Comparison of ENCODE assay signal across 8 cellular contexts in genomic region chr4:124262211-124263179, GRCh38.
DNase-seq lines count a peak whose midpoint lies in the region; ATAC-seq, FAIRE-seq and TF ChIP-seq lines count a peak whose summit lies in the region.

No MANE protein-coding gene starts in this region.

- H3K9me2 ChIP-seq in OCI-LY1 (ENCODE audit: low read depth, low read length) = no peaks in the 10 kb centered on the region

- no peaks in the 10 kb centered on the region for H3K9me3 ChIP-seq in OCI-LY1 (ENCODE audit: low read length)
- no peaks in the 10 kb centered on the region for H3K9me3 ChIP-seq in parathyroid adenoma (ENCODE audit: control insufficient read depth, low read length)
- H3K9me3 ChIP-seq in effector memory CD4-positive, alpha-beta T cell (ENCODE audit: control insufficient read depth, low read length) = no peaks in the 10 kb centered on the region

- no peaks in the 10 kb centered on the region for H3K36me3 Mint-ChIP-seq in activated T-helper 2 cell treated with anti-CD3 and anti-CD28 coated beads, Interferon-gamma antibody, Interleukin-2, Interleukin-4, amounts not matched to agents 10 μg/mL and 5 μg/mL and 100 μg/mL, durations not matched to agents 14 hours and 24 hours and 36 hours (ENCODE audit: low read depth)

- no peaks in the 10 kb centered on the region for H4K20me1 ChIP-seq in OCI-LY1 (ENCODE audit: insufficient read depth, low read length)

- H3K4me3 ChIP-seq in OCI-LY1 (ENCODE audit: low read depth, low read length, poor library complexity, severe bottlenecking) = no peak overlapping the region
- no peak overlapping the region for H3K4me3 ChIP-seq in parathyroid adenoma (ENCODE audit: low read depth, low read length)
- no peak overlapping the region for H3K4me3 ChIP-seq in effector memory CD4-positive, alpha-beta T cell (ENCODE audit: insufficient read depth, low read depth, low read length, poor library complexity, severe bottlenecking)

- peak; percentile 79 for TF ChIP-seq CTCF in OCI-LY1 (IDR thresholded peaks at IDR 0.05; ENCODE audit: low read length)
- TF ChIP-seq CTCF in parathyroid adenoma (IDR thresholded peaks at IDR 0.05) = peak; percentile 63

- no peak overlapping the region for H2AFZ ChIP-seq in OCI-LY1 (ENCODE audit: low read length)
- no peak overlapping the region for H2AFZ ChIP-seq in parathyroid adenoma

- H3K27ac ChIP-seq in OCI-LY1 (ENCODE audit: low read depth, low read length, poor library complexity, severe bottlenecking) (no peak overlapping the region), parathyroid adenoma (no peak overlapping the region)
- no peak overlapping the region for H3K27ac ChIP-seq in effector memory CD4-positive, alpha-beta T cell (ENCODE audit: insufficient read depth, low read length, poor library complexity, severe bottlenecking)

- H3K27me3 ChIP-seq in OCI-LY1 (ENCODE audit: insufficient read depth, low read length) = no peaks in the 10 kb centered on the region
- no peaks in the 10 kb centered on the region for H3K27me3 ChIP-seq in parathyroid adenoma (ENCODE audit: control insufficient read depth, insufficient read depth, low read length)
- no peaks in the 10 kb centered on the region for H3K27me3 ChIP-seq in effector memory CD4-positive, alpha-beta T cell (replicated peaks; ENCODE audit: control insufficient read depth, insufficient read depth, low read length, poor library complexity, severe bottlenecking)

- H3K9ac ChIP-seq in OCI-LY1 (ENCODE audit: low read length) (no peak overlapping the region), parathyroid adenoma (no peak overlapping the region)

- H3K4me1 ChIP-seq in OCI-LY1 (ENCODE audit: insufficient read depth, low read length, severe bottlenecking) (no peaks in the 10 kb centered on the region), parathyroid adenoma (no peaks in the 10 kb centered on the region)
- no peaks in the 10 kb centered on the region for H3K4me1 ChIP-seq in effector memory CD4-positive, alpha-beta T cell (ENCODE audit: control insufficient read depth, insufficient read depth, low read length, poor library complexity, severe bottlenecking)

- no peaks in the 10 kb centered on the region for H3K36me3 ChIP-seq in OCI-LY1 (ENCODE audit: insufficient read depth, low read length)
- no peaks in the 10 kb centered on the region for H3K36me3 ChIP-seq in parathyroid adenoma (ENCODE audit: control insufficient read depth, insufficient read depth, low read length)
- H3K36me3 ChIP-seq in effector memory CD4-positive, alpha-beta T cell (ENCODE audit: control insufficient read depth, insufficient read depth, low read length) = no peaks in the 10 kb centered on the region

- H3K79me2 ChIP-seq in OCI-LY1 (ENCODE audit: insufficient read depth, low read length) = no peaks in the 10 kb centered on the region
- no peaks in the 10 kb centered on the region for H3K79me2 ChIP-seq in parathyroid adenoma

- no peaks in the 10 kb centered on the region for H3K4me1 Mint-ChIP-seq in activated T-helper 2 cell treated with anti-CD3 and anti-CD28 coated beads, Interferon-gamma antibody, Interleukin-2, Interleukin-4, amounts not matched to agents 10 μg/mL and 5 μg/mL and 100 μg/mL, durations not matched to agents 14 hours and 24 hours and 36 hours (ENCODE audit: low read depth)

- peak; percentile 18 for DNase-seq in HuH-7 (ENCODE audit: low spot score)
- DNase-seq in activated T-helper 2 cell treated with anti-CD3 and anti-CD28 coated beads, Interferon-gamma antibody, Interleukin-2, Interleukin-4, amounts not matched to agents 10 μg/mL and 5 μg/mL and 100 μg/mL, durations not matched to agents 14 hours and 24 hours and 36 hours (ENCODE audit: low spot score) = peak; percentile 10
- peak; percentile 77 for DNase-seq in glomerular endothelial cell (ENCODE audit: extremely low read depth, low read depth, low spot score)
- DNase-seq in effector memory CD4-positive, alpha-beta T cell = no peak

- no peaks in the 10 kb centered on the region for H3F3A ChIP-seq in OCI-LY1 (ENCODE audit: insufficient read depth, low read length)

- peak; percentile 96 for FAIRE-seq in G401.6 (lab: Jason Lieb, UNC)

- no peaks in the 10 kb centered on the region for H3K27me3 Mint-ChIP-seq in activated T-helper 2 cell treated with anti-CD3 and anti-CD28 coated beads, Interferon-gamma antibody, Interleukin-2, Interleukin-4, amounts not matched to agents 10 μg/mL and 5 μg/mL and 100 μg/mL, durations not matched to agents 14 hours and 24 hours and 36 hours (ENCODE audit: low read depth)

- intact Hi-C loops in activated T-helper 2 cell treated with anti-CD3 and anti-CD28 coated beads, Interferon-gamma antibody, Interleukin-2, Interleukin-4, amounts not matched to agents 10 μg/mL and 5 μg/mL and 100 μg/mL, durations not matched to agents 14 hours and 24 hours and 36 hours (cut with micrococcal nuclease) = loop anchor here (5.0 kb wide), 2 partner anchors 490 to 1160 kb away; no protein-coding TSS in a partner anchor

- no peak overlapping the region for H3K4me3 Mint-ChIP-seq in activated T-helper 2 cell treated with anti-CD3 and anti-CD28 coated beads, Interferon-gamma antibody, Interleukin-2, Interleukin-4, amounts not matched to agents 10 μg/mL and 5 μg/mL and 100 μg/mL, durations not matched to agents 14 hours and 24 hours and 36 hours (ENCODE audit: low read depth)

- H3K4me2 ChIP-seq in OCI-LY1 (ENCODE audit: low read length) = no peak overlapping the region
- H3K4me2 ChIP-seq in parathyroid adenoma (ENCODE audit: low read length) = no peak overlapping the region

- H3K9me3 Mint-ChIP-seq in activated T-helper 2 cell treated with anti-CD3 and anti-CD28 coated beads, Interferon-gamma antibody, Interleukin-2, Interleukin-4, amounts not matched to agents 10 μg/mL and 5 μg/mL and 100 μg/mL, durations not matched to agents 14 hours and 24 hours and 36 hours = no peaks in the 10 kb centered on the region

- ATAC-seq in GM21529 (IDR thresholded peaks at IDR 0.05; ENCODE audit: unreplicated experiment) = peak; percentile 90

- no peak overlapping the region for H3K27ac Mint-ChIP-seq in activated T-helper 2 cell treated with anti-CD3 and anti-CD28 coated beads, Interferon-gamma antibody, Interleukin-2, Interleukin-4, amounts not matched to agents 10 μg/mL and 5 μg/mL and 100 μg/mL, durations not matched to agents 14 hours and 24 hours and 36 hours

Comparison
In these comparisons a context has a peak if more than half of its experiments do, and no peak if none do; other contexts are left out.
1. DNase-seq: peak in HuH-7 (single experiment), activated T-helper 2 cell treated with anti-CD3 and anti-CD28 coated beads, Interferon-gamma antibody, Interleukin-2, Interleukin-4, amounts not matched to agents 10 μg/mL and 5 μg/mL and 100 μg/mL, durations not matched to agents 14 hours and 24 hours and 36 hours (single experiment) and glomerular endothelial cell (single experiment); none in effector memory CD4-positive, alpha-beta T cell (0 of 3).